8 cellular contexts compared by ENCODE assay signal in the genomic region with DNA sequence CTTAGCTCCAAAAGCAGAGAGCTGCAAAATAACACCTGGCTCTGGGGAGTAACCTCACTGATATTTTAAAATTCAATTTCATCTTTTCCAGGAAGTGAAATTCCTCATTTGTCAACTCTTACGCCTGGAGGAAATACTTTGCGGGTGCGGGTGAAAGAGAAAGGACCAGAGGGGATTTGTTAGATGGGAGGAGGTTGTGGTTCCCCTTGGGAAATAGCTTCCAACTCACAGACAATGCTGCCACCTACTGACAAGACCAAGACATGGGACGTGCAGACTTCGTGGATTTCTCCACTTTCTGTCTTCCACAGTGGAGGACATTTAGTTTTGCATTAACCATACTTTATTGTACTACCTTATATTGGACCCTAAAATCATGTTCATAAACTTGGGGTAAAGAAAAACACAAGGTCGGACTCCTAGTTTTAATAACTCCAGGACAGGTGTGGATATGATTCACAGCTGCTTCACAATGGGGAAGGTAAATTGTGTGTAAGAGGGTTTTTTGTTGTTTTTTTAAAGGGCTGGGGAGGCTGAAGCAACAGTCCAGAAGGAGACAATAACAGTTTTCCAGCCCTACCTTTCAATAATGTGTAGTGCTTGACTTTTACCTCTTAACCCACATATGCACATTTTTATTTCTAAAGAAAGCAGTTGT. TPM values are rescaled to one million over a fixed set of nuclear protein-coding genes. Genes with fewer than 3 reads are reported as not detected.
DNase-seq lines count a peak whose midpoint lies in the region; ATAC-seq and TF ChIP-seq lines count a peak whose summit lies in the region.

No MANE protein-coding gene starts in this region.

- no peaks in the 10 kb centered on the region for H3K36me3 ChIP-seq in CD4-positive, alpha-beta memory T cell (ENCODE audit: insufficient read depth, low read length)
- no peaks in the 10 kb centered on the region for H3K36me3 ChIP-seq in psoas muscle (ENCODE audit: insufficient read depth in 1 of 2, low read depth in 1 of 2)

- CTCF ChIA-PET in CD4-positive, alpha-beta memory T cell (lab: Charles Lee; ENCODE audit: partially characterized antibody): interaction anchor here (0.7 to 10.8 kb wide), 35 partner anchors 8 to 1036 kb away, joined by 3 to 302 read pairs (median 4); partner anchors contain the start of genes FBXL14 and RAD52

- DNase-seq in CD4-positive, alpha-beta memory T cell: peak; percentile 60 to 68 (median 67)
- DNase-seq in NCI-H1105 (lab: John Stamatoyannopoulos, UW): peak; percentile 76
- DNase-seq in SKM-1 (lab: John Stamatoyannopoulos, UW; ENCODE audit: unreplicated experiment): peak; percentile 18
- no peak for DNase-seq in activated naive CD8-positive, alpha-beta T cell treated with anti-CD3 and anti-CD28 coated beads, Interleukin-2, amount 10 ng/mL, durations not matched to agents 7 days and 5 days
- no peak for DNase-seq in Right ventricle myocardium superior
- DNase-seq in psoas muscle: peak in 1 of 2 donors; percentile 31

- no peaks in the 10 kb centered on the region for H3K27me3 ChIP-seq in CD4-positive, alpha-beta memory T cell (ENCODE audit: insufficient read depth, low read length)
- H3K27me3 ChIP-seq in psoas muscle (ENCODE audit: insufficient read depth in 3 of 3, low read length in 2 of 3): no peaks in the 10 kb centered on the region

- intact Hi-C loops in CD4-positive, alpha-beta memory T cell (cut with micrococcal nuclease): loop anchor here (1.0 to 5.0 kb wide), 3 partner anchors 22 to 766 kb away; no protein-coding TSS in a partner anchor
- intact Hi-C loops in Right ventricle myocardium superior (cut with DNase I) (loop anchor here (2.0 kb wide), 1 partner anchor 465 kb away; no protein-coding TSS in a partner anchor), psoas muscle (cut with DNase I) (loop anchor here (1.0 to 10.0 kb wide), 4 partner anchors 465 to 1019 kb away; no protein-coding TSS in a partner anchor)

- H3K4me3 ChIP-seq in CD4-positive, alpha-beta memory T cell (ENCODE audit: low read length in 2 of 2): no peak overlapping the region
- peak overlapping the region; percentile 37 for H3K4me3 ChIP-seq in psoas muscle

- peaks cover 21% of the 10 kb centered on the region for H3K4me1 ChIP-seq in CD4-positive, alpha-beta memory T cell (ENCODE audit: insufficient read depth, low read length)
- peaks cover 8% of the 10 kb centered on the region for H3K4me1 ChIP-seq in psoas muscle

- no peaks in the 10 kb centered on the region for H3K27me3 Mint-ChIP-seq in CD4-positive, alpha-beta memory T cell
- no peaks in the 10 kb centered on the region for H3K27me3 Mint-ChIP-seq in activated naive CD8-positive, alpha-beta T cell treated with anti-CD3 and anti-CD28 coated beads, Interleukin-2, amount 10 ng/mL, durations not matched to agents 7 days and 5 days

- peaks cover 14 to 22% (median 19%) of the 10 kb centered on the region in 4 donors for H3K4me1 Mint-ChIP-seq in CD4-positive, alpha-beta memory T cell
- H3K4me1 Mint-ChIP-seq in activated naive CD8-positive, alpha-beta T cell treated with anti-CD3 and anti-CD28 coated beads, Interleukin-2, amount 10 ng/mL, durations not matched to agents 7 days and 5 days: peaks cover 18% of the 10 kb centered on the region

- H3K36me3 Mint-ChIP-seq in CD4-positive, alpha-beta memory T cell: peaks cover 12 to 23% of the 10 kb centered on the region in 2 donors
- H3K36me3 Mint-ChIP-seq in activated naive CD8-positive, alpha-beta T cell treated with anti-CD3 and anti-CD28 coated beads, Interleukin-2, amount 10 ng/mL, durations not matched to agents 7 days and 5 days: peaks cover 6% of the 10 kb centered on the region

- TF ChIP-seq CTCF in psoas muscle (IDR thresholded peaks at IDR 0.05): peak; percentile 87

- H3K4me3 Mint-ChIP-seq in CD4-positive, alpha-beta memory T cell: peak overlapping the region in 2 of 8 donors; percentile 45 to 51
- H3K4me3 Mint-ChIP-seq in activated naive CD8-positive, alpha-beta T cell treated with anti-CD3 and anti-CD28 coated beads, Interleukin-2, amount 10 ng/mL, durations not matched to agents 7 days and 5 days: peak overlapping the region; percentile 30

- peak; percentile 65 for ATAC-seq in GM21723 (IDR thresholded peaks at IDR 0.05; ENCODE audit: unreplicated experiment)
- ATAC-seq in activated naive CD8-positive, alpha-beta T cell treated with anti-CD3 and anti-CD28 coated beads, Interleukin-2, amount 10 ng/mL, durations not matched to agents 7 days and 5 days (ENCODE audit: low read depth): no peak
- peak; percentile 90 for ATAC-seq in Right ventricle myocardium superior (ENCODE audit: poor library complexity)
- peak; percentile 80 to 92 (median 84) for ATAC-seq in psoas muscle
- no peak for ATAC-seq in GM18909 (IDR thresholded peaks at IDR 0.05; ENCODE audit: poor library complexity, unreplicated experiment)

- no peaks in the 10 kb centered on the region for H3K9me3 ChIP-seq in CD4-positive, alpha-beta memory T cell (ENCODE audit: control insufficient read depth in 1 of 2, low read length in 2 of 2)
- H3K9me3 ChIP-seq in psoas muscle: no peaks in the 10 kb centered on the region

- POLR2A ChIA-PET in CD4-positive, alpha-beta memory T cell (lab: Charles Lee; ENCODE audit: partially characterized antibody): interaction anchor here (0.6 to 2.5 kb wide), 7 partner anchors 10 to 634 kb away, joined by 3 to 32 read pairs (median 8); partner anchors contain the start of genes FBXL14 and RAD52
- POLR2A ChIA-PET in activated naive CD8-positive, alpha-beta T cell treated with anti-CD3 and anti-CD28 coated beads, Interleukin-2, amount 10 ng/mL, durations not matched to agents 7 days and 5 days (lab: Charles Lee): interaction anchor here (0.6 to 1.9 kb wide), 4 partner anchors 10 to 465 kb away, joined by 3 to 14 read pairs (median 5); no protein-coding TSS in a partner anchor

- no peaks in the 10 kb centered on the region for H3K9me3 Mint-ChIP-seq in CD4-positive, alpha-beta memory T cell
- H3K9me3 Mint-ChIP-seq in activated naive CD8-positive, alpha-beta T cell treated with anti-CD3 and anti-CD28 coated beads, Interleukin-2, amount 10 ng/mL, durations not matched to agents 7 days and 5 days: no peaks in the 10 kb centered on the region

- WGBS in psoas muscle, 3 donors: 1 to 4% (median 2%) methylated on average over 6 of the region's 6 CpGs

- peak overlapping the region in 5 of 7 donors; percentile 35 to 81 (median 72) for H3K27ac Mint-ChIP-seq in CD4-positive, alpha-beta memory T cell
- H3K27ac Mint-ChIP-seq in activated naive CD8-positive, alpha-beta T cell treated with anti-CD3 and anti-CD28 coated beads, Interleukin-2, amount 10 ng/mL, durations not matched to agents 7 days and 5 days: no peak overlapping the region

- H3K27ac ChIP-seq in CD4-positive, alpha-beta memory T cell (ENCODE audit: low read depth, low read length): no peak overlapping the region
- H3K27ac ChIP-seq in psoas muscle: no peak overlapping the region

RNA-seq across cellular contexts. Expression of gene FBXL14, which starts 10.8 kb away (rescaled TPM):
- total RNA-seq in CD4-positive, alpha-beta memory T cell: 10 to 100 TPM; 41.6 to 43.4 TPM
- 10 to 100 TPM; 14.6 to 29.2 TPM for polyA plus RNA-seq in CD4-positive, alpha-beta memory T cell
- total RNA-seq in activated naive CD8-positive, alpha-beta T cell treated with anti-CD3 and anti-CD28 coated beads, Interleukin-2, amount 10 ng/mL, durations not matched to agents 7 days and 5 days: 10 to 100 TPM; 33.7 to 34.8 TPM
- total RNA-seq in Right ventricle myocardium superior (7.0 TPM), psoas muscle (1 to 10 TPM; 4.5 to 7.9 (median 5.0) TPM)
- polyA plus RNA-seq in psoas muscle: 10 to 100 TPM in 1 of 3 donors, 1 to 10 TPM in 2; 2.9 to 13.8 (median 5.3) TPM

RNA-seq across cellular contexts. Expression of gene WNT5B, which starts 45.5 kb away (rescaled TPM):
- total RNA-seq in CD4-positive, alpha-beta memory T cell: under 1 TPM in 1 of 2 experiments, not detected in 1; 0.17 TPM
- polyA plus RNA-seq in CD4-positive, alpha-beta memory T cell: under 1 TPM in 1 of 2 donors, not detected in 1; 0.61 TPM
- not detected for total RNA-seq in activated naive CD8-positive, alpha-beta T cell treated with anti-CD3 and anti-CD28 coated beads, Interleukin-2, amount 10 ng/mL, durations not matched to agents 7 days and 5 days
- 3.2 TPM for total RNA-seq in Right ventricle myocardium superior
- 1 to 10 TPM in 3 of 4 donors, under 1 TPM in 1; 0.46 to 4.8 (median 1.6) TPM for total RNA-seq in psoas muscle
- polyA plus RNA-seq in psoas muscle: under 1 TPM; 0.43 to 0.80 (median 0.49) TPM

Comparison
In these comparisons a context has a peak if more than half of its experiments do, and no peak if none do; other contexts are left out.
1. DNase-seq: peak in CD4-positive, alpha-beta memory T cell (5 of 5), NCI-H1105 (single experiment) and SKM-1 (single experiment); none in activated naive CD8-positive, alpha-beta T cell treated with anti-CD3 and anti-CD28 coated beads, Interleukin-2, amount 10 ng/mL, durations not matched to agents 7 days and 5 days (single experiment) and Right ventricle myocardium superior (single experiment).
2. ATAC-seq: peak in GM21723 (single experiment), Right ventricle myocardium superior (single experiment) and psoas muscle (4 of 4); none in activated naive CD8-positive, alpha-beta T cell treated with anti-CD3 and anti-CD28 coated beads, Interleukin-2, amount 10 ng/mL, durations not matched to agents 7 days and 5 days (single experiment) and GM18909 (single experiment).